Comparison of ENCODE assay signal across 10 cellular contexts in the genomic region with DNA sequence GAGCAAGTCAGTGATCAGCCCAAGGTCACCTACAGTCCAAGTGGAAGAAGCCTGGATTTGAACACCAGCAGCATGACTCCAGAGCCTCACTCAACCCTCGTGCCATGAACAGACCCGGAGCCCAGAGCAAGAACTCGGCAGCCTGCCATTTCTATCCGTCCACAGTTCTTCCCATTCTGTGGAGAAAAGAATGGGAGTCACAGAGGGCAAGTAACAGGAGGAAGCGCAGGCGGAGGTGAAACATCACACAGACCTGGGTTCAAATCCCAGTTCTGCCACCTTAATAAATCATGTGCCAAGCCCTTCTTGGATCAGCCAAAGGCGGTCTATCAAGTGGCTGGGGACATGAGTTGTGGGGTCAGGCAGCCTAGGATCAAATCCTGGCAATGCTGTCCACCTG. TPM values are rescaled to one million over a fixed set of nuclear protein-coding genes. Genes with fewer than 3 reads are reported as not detected.
DNase-seq lines count a peak whose midpoint lies in the region; ATAC-seq, FAIRE-seq and TF ChIP-seq lines count a peak whose summit lies in the region.
"Had no signal": no experiment of that assay in that cellular context is flagged by ENCODE, and none has a peak within 500 bp of the region (broad histone marks: within the 10 kb centered on the region; RNA-seq: fewer than 3 reads in every experiment).

No MANE protein-coding gene starts in this region.

- H3K79me1 ChIP-seq in IMR-90 (ENCODE audit: low read depth in 1 of 2, low read length in 2 of 2): no peaks in the 10 kb centered on the region

- TF ChIP-seq CTCF in IMR-90 (conservative IDR thresholded peaks at IDR 0.05; ENCODE audit: low read depth, low read length): no peak
- TF ChIP-seq CTCF in natural killer cell (IDR thresholded peaks at IDR 0.05): no peak

- POLR2A ChIA-PET in IMR-90 (lab: Charles Lee; ENCODE audit: unreplicated experiment): no interaction called here

- no peaks in the 10 kb centered on the region for H3K9me3 Mint-ChIP-seq in central memory CD8-positive, alpha-beta T cell
- H3K9me3 Mint-ChIP-seq in natural killer cell: no peaks in the 10 kb centered on the region

- no peaks in the 10 kb centered on the region for H3K9me1 ChIP-seq in IMR-90 (ENCODE audit: insufficient read depth, low read length)

- H3K9me3 ChIP-seq in BLaER1 treated with 17β-estradiol and CSF1 and Interleukin-3, amounts not matched to agents 10 nM and 100 nM (replicated peaks in 1 of 11): no peaks in the 10 kb centered on the region
- no peaks in the 10 kb centered on the region for H3K9me3 ChIP-seq in IMR-90 (ENCODE audit: control insufficient read depth, insufficient read depth, low read length)

- no peak overlapping the region for H3K56ac ChIP-seq in IMR-90 (ENCODE audit: extremely low read depth, insufficient read depth, low read length)

- H3K4me3 Mint-ChIP-seq in central memory CD8-positive, alpha-beta T cell: peak overlapping the region; percentile 97
- H3K4me3 Mint-ChIP-seq in natural killer cell: peak overlapping the region; percentile 99

- peak overlapping the region; percentile 91 for H3K27ac Mint-ChIP-seq in central memory CD8-positive, alpha-beta T cell (ENCODE audit: low read depth)
- no peak overlapping the region for H3K27ac Mint-ChIP-seq in natural killer cell

- H2BK15ac ChIP-seq in IMR-90 (ENCODE audit: low read depth, low read length): no peak overlapping the region

- peaks cover 71 to 91% (median 84%) of the 10 kb centered on the region in 10 experiments for H3K4me1 ChIP-seq in BLaER1 treated with 17β-estradiol and CSF1 and Interleukin-3, amounts not matched to agents 10 nM and 100 nM
- H3K4me1 ChIP-seq in IMR-90 (ENCODE audit: control insufficient read depth, insufficient read depth, low read length): peaks cover 5% of the 10 kb centered on the region; the same call in 1 of the 2 replicates

- no peak overlapping the region for H3K14ac ChIP-seq in IMR-90 (replicated peaks; ENCODE audit: low read depth, low read length)

- dilution Hi-C loops in IMR-90 (cut with HindIII; ENCODE audit: low sequenced_read_pairs, unreplicated experiment): no loop called here

- H3K4me2 ChIP-seq in BLaER1 treated with 17β-estradiol and CSF1 and Interleukin-3, amounts not matched to agents 10 nM and 100 nM: peak overlapping the region; percentile 76 to 96 (median 86)
- H3K4me2 ChIP-seq in IMR-90 (ENCODE audit: low read depth, low read length): no peak overlapping the region

- ATAC-seq in IMR-90 (ENCODE audit: low read depth): no peak
- ATAC-seq in central memory CD8-positive, alpha-beta T cell (replicated peaks; ENCODE audit: extremely low read depth, poor library complexity, severe bottlenecking): no peak
- no peak for ATAC-seq in natural killer cell

- BruUV-seq in IMR-90 (replicated peaks; lab: Mats Ljungman, UMichigan): no TSS peak

- H4K8ac ChIP-seq in IMR-90 (ENCODE audit: low read depth in 2 of 2, low read length in 2 of 2): no peak overlapping the region

- in situ Hi-C loops in IMR-90 (cut with MboI; ENCODE audit: low sequenced_read_pairs): no loop called here

- no peak overlapping the region for H3K4ac ChIP-seq in IMR-90 (ENCODE audit: low read depth, low read length)

- peaks cover 33% of the 10 kb centered on the region for H3K36me3 Mint-ChIP-seq in central memory CD8-positive, alpha-beta T cell (ENCODE audit: insufficient read depth)
- H3K36me3 Mint-ChIP-seq in natural killer cell: no peaks in the 10 kb centered on the region

- no peak overlapping the region for H2BK20ac ChIP-seq in IMR-90 (ENCODE audit: low read depth, low read length)

- peak overlapping the region in 6 of 11 experiments; percentile 47 to 98 (median 66); a peak in 9 of 22 replicates for H3K9ac ChIP-seq in BLaER1 treated with 17β-estradiol and CSF1 and Interleukin-3, amounts not matched to agents 10 nM and 100 nM
- no peak overlapping the region for H3K9ac ChIP-seq in IMR-90 (ENCODE audit: low read depth, low read length)
- H3K9ac ChIP-seq: GM23248 had no signal

- FAIRE-seq in GM19239 (lab: Jason Lieb, UNC): no peak

- peak overlapping the region in 8 of 11 experiments; percentile 7 to 78 (median 61); a peak in 13 of 22 replicates for H3K27ac ChIP-seq in BLaER1 treated with 17β-estradiol and CSF1 and Interleukin-3, amounts not matched to agents 10 nM and 100 nM
- H3K27ac ChIP-seq in IMR-90 (ENCODE audit: insufficient read depth, low read length): no peak overlapping the region
- H3K27ac ChIP-seq: GM23248 had no signal

- H2BK120ac ChIP-seq in IMR-90 (ENCODE audit: low read depth, low read length): no peak overlapping the region

- H2AK9ac ChIP-seq in IMR-90 (replicated peaks; ENCODE audit: low read depth, low read length, poor library complexity): no peak overlapping the region

- DNase-seq in IMR-90 (no peak), natural killer cell (no peak), NCI-H1436 (lab: John Stamatoyannopoulos, UW) (no peak), GM19239 (ENCODE audit: insufficient read length, low spot score) (no peak), 8988T (no peak), NAMALWA (ENCODE audit: low spot score) (no peak)
- no peak for DNase-seq in central memory CD8-positive, alpha-beta T cell (ENCODE audit: low spot score in 2 of 2)
- DNase-seq: NCI-H82 had no signal

- H2AK5ac ChIP-seq in IMR-90 (ENCODE audit: low read depth, low read length): no peak overlapping the region

- H3K18ac ChIP-seq in IMR-90 (ENCODE audit: low read depth, low read length): no peak overlapping the region

- no peaks in the 10 kb centered on the region for H3K27me3 Mint-ChIP-seq in central memory CD8-positive, alpha-beta T cell
- H3K27me3 Mint-ChIP-seq in natural killer cell (ENCODE audit: low read depth in 2 of 2): no peaks in the 10 kb centered on the region

- H3K4me1 Mint-ChIP-seq in central memory CD8-positive, alpha-beta T cell: peaks cover 77% of the 10 kb centered on the region
- H3K4me1 Mint-ChIP-seq in natural killer cell: peaks cover 72 to 88% of the 10 kb centered on the region in 2 donors

- TF ChIP-seq POLR2A in IMR-90 (IDR thresholded peaks at IDR 0.05; ENCODE audit: low read depth, low read length): no peak

- H4K91ac ChIP-seq in IMR-90 (ENCODE audit: insufficient read depth, low read depth, low read length): no peak overlapping the region

- H2BK5ac ChIP-seq in IMR-90 (ENCODE audit: low read depth, low read length, poor library complexity, severe bottlenecking): no peak overlapping the region

- peak overlapping the region; percentile 60 for H2AFZ ChIP-seq in IMR-90 (replicated peaks; ENCODE audit: low read length, poor library complexity)
- H2AFZ ChIP-seq: GM23248 had no signal

- intact Hi-C loops in IMR-90 (cut with micrococcal nuclease) (loop anchor here (10.0 kb wide), 1 partner anchor 169 kb away; no protein-coding TSS in a partner anchor), natural killer cell (cut with micrococcal nuclease) (loop anchor here (5.0 to 10.0 kb wide), 3 partner anchors 139 to 224 kb away; a partner anchor contains a TSS)

- WGBS in IMR-90 (ENCODE audit: extremely low coverage in 2 of 2, insufficient read length in 1 of 2), 2 experiments: no CpG with 5 or more reads among the region's 7 CpGs

- H3K27me3 ChIP-seq in BLaER1 treated with 17β-estradiol and CSF1 and Interleukin-3, amounts not matched to agents 10 nM and 100 nM: peaks cover 0 to 50% (median 41%) of the 10 kb centered on the region in 11 experiments; a peak in 18 of 22 replicates
- peaks cover 21% of the 10 kb centered on the region for H3K27me3 ChIP-seq in IMR-90 (ENCODE audit: control insufficient read depth, insufficient read depth, low read length)

- no peak overlapping the region for H3K23ac ChIP-seq in IMR-90 (ENCODE audit: low read depth, low read length)

- TF ChIP-seq RAD21 in IMR-90 (IDR thresholded peaks at IDR 0.05; ENCODE audit: low read length): no peak

- H3K4me3 ChIP-seq in BLaER1 treated with 17β-estradiol and CSF1 and Interleukin-3, amounts not matched to agents 10 nM and 100 nM: peak overlapping the region in 5 of 10 experiments; percentile 41 to 98 (median 97); a peak in 9 of 20 replicates
- no peak overlapping the region for H3K4me3 ChIP-seq in IMR-90 (ENCODE audit: insufficient read depth, low read depth, low read length)
- H3K4me3 ChIP-seq: GM23248 had no signal

- H4K5ac ChIP-seq in IMR-90 (ENCODE audit: low read depth, low read length): no peak overlapping the region

- peaks cover 0 to 76% (median 23%) of the 10 kb centered on the region in 11 experiments; a peak in 16 of 22 replicates for H4K20me1 ChIP-seq in BLaER1 treated with 17β-estradiol and CSF1 and Interleukin-3, amounts not matched to agents 10 nM and 100 nM
- H4K20me1 ChIP-seq in IMR-90 (ENCODE audit: insufficient read depth, low read length): 0 out of 2 replicates have a peak, but pooled peaks cover 4% of the 10 kb centered on the region

- CTCF ChIA-PET in IMR-90 (lab: Yijun Ruan, JAX): no interaction called here

- H3K36me3 ChIP-seq in BLaER1 treated with 17β-estradiol and CSF1 and Interleukin-3, amounts not matched to agents 10 nM and 100 nM: peaks cover 0 to 42% (median 0%) of the 10 kb centered on the region in 11 experiments; a peak in 7 of 22 replicates
- H3K36me3 ChIP-seq in IMR-90 (ENCODE audit: control insufficient read depth, insufficient read depth, low read length): no peaks in the 10 kb centered on the region

TF ChIP-seq in IMR-90, 13 proteins besides CTCF, POLR2A, EP300 and RAD21 (continues in another document):
- TF ChIP-seq, protein P1, sequence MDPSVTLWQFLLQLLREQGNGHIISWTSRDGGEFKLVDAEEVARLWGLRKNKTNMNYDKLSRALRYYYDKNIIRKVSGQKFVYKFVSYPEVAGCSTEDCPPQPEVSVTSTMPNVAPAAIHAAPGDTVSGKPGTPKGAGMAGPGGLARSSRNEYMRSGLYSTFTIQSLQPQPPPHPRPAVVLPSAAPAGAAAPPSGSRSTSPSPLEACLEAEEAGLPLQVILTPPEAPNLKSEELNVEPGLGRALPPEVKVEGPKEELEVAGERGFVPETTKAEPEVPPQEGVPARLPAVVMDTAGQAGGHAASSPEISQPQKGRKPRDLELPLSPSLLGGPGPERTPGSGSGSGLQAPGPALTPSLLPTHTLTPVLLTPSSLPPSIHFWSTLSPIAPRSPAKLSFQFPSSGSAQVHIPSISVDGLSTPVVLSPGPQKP (IDR thresholded peaks at IDR 0.05; ENCODE audit: borderline replicate concordance, low read depth, low read length): no peak
- TF ChIP-seq, protein P2, sequence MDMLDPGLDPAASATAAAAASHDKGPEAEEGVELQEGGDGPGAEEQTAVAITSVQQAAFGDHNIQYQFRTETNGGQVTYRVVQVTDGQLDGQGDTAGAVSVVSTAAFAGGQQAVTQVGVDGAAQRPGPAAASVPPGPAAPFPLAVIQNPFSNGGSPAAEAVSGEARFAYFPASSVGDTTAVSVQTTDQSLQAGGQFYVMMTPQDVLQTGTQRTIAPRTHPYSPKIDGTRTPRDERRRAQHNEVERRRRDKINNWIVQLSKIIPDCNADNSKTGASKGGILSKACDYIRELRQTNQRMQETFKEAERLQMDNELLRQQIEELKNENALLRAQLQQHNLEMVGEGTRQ (IDR thresholded peaks at IDR 0.05; ENCODE audit: low read depth, low read length): no peak
- no peak for TF ChIP-seq FOS (IDR thresholded peaks at IDR 0.05; ENCODE audit: low read depth, low read length)

RNA-seq across cellular contexts. Expression of a gene that starts 4.3 kb away (rescaled TPM):
- 0.56 and 0.72 TPM in 2 replicates for total RNA-seq in IMR-90 (2012; rRNA removed)
- 0.67 and 0.69 TPM in 2 replicates for polyA plus RNA-seq in IMR-90 (2012; rRNA removed)
- 0.58 and 0.84 TPM in 2 replicates for polyA plus RNA-seq in IMR-90 (2012; cell fraction: cytosol; rRNA removed)
- 0.75 and 1.5 TPM in 2 replicates for polyA plus RNA-seq in IMR-90 (2012; cell fraction: nucleus; rRNA removed; ENCODE audit: low replicate concordance)
- 100 to 1,000 TPM; 382 to 392 (median 389) TPM for total RNA-seq in natural killer cell

Comparison
In these comparisons a context has a peak if more than half of its experiments do, and no peak if none do; other contexts are left out.
1. RNA of a gene that starts 4.3 kb away (total RNA-seq): 382 to 392 TPM in natural killer cell; 0.56 to 0.72 TPM in IMR-90; every median in the first group is over 100 times any median in the second.